Comparison of ENCODE assay signal across 1 cellular context in the genomic region with DNA sequence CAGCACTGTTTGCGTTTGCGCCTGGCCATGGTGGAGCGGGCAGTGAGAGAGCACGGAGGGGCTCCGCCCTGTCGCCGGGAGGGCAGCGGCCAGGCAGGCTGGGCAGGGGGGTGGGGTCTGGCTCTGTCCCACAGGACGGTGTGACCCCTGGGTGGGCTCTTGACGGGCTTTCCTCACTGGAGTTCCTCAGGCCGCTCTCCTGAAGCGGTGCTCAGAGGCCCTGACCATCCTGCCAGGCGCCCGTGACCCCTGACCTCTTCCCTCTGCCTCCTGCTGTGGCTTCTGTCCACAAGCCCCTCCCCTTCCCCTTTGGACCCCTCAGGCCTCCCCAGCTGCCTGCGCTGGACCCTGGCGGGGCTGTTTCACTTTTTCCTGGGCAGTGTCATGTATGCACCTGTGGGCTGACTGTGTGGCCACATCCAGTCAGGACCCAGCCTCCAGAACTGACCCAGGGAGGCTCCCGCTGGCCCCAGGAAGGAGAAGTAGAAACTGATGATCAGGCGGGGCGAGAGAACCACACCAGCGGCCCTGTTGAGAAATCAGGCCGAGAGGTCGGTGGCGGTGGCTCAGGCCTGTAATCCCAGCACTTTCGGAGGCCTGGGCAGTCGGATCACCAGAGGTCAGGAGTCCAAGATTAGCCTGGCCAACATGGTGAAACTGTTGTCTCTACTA.
TF ChIP-seq lines count a peak whose summit lies in the region.

No MANE protein-coding gene starts in this region.

TF ChIP-seq in HepG2, 621 proteins besides CTCF, POLR2A, EP300 and RAD21 (continued from another document and continues in another):
- TF ChIP-seq ZBTB20 (CRISPR knock-in tag; IDR thresholded peaks at IDR 0.05; ENCODE audit: borderline replicate concordance, low read depth) (peak; percentile 59; the same call in 1 of the 2 replicates), SOX6 (IDR thresholded peaks at IDR 0.05) (no peak), SOX6 (CRISPR knock-in tag; IDR thresholded peaks at IDR 0.05) (peak; percentile 81), ZNF562 (CRISPR knock-in tag; IDR thresholded peaks at IDR 0.05; ENCODE audit: borderline replicate concordance) (no peak), CREM (IDR thresholded peaks at IDR 0.05) (peak; percentile 70; the same call in 1 of the 2 replicates), CREM (CRISPR knock-in tag; IDR thresholded peaks at IDR 0.05) (no peak), MTA1 (CRISPR knock-in tag; IDR thresholded peaks at IDR 0.05; ENCODE audit: borderline replicate concordance) (peak; percentile 95), HNRNPK (IDR thresholded peaks at IDR 0.05; ENCODE audit: low read depth, low read length, poor library complexity, severe bottlenecking) (peak; percentile 47), CAMTA2 (CRISPR knock-in tag; IDR thresholded peaks at IDR 0.05; ENCODE audit: borderline replicate concordance) (no peak), ZNF543 (CRISPR knock-in tag; IDR thresholded peaks at IDR 0.05) (peak; percentile 49; the same call in 1 of the 2 replicates), SMARCC2 (IDR thresholded peaks at IDR 0.05) (no peak), TBP (CRISPR knock-in tag; IDR thresholded peaks at IDR 0.05) (peak; percentile 85; the same call in 1 of the 2 replicates), HIC2 (CRISPR knock-in tag; IDR thresholded peaks at IDR 0.05; ENCODE audit: low read depth) (peak; percentile 76), DMTF1 (CRISPR knock-in tag; IDR thresholded peaks at IDR 0.05) (no peak), MAFK (conservative IDR thresholded peaks at IDR 0.05 in 1 of 2, IDR thresholded peaks at IDR 0.05 in 1 of 2; ENCODE audit: low read length in 2 of 2) (no peak), NR2F1 (CRISPR knock-in tag; IDR thresholded peaks at IDR 0.05) (peak; percentile 93 to 98), DMAP1 (CRISPR knock-in tag; IDR thresholded peaks at IDR 0.05) (peak; percentile 92; the same call in 1 of the 2 replicates), HOXD1 (CRISPR knock-in tag; IDR thresholded peaks at IDR 0.05) (peak; percentile 94), EEA1 (CRISPR knock-in tag; IDR thresholded peaks at IDR 0.05; ENCODE audit: borderline replicate concordance) (peak; percentile 68), GTF3A (CRISPR knock-in tag; conservative IDR thresholded peaks at IDR 0.05) (peak; percentile 95; the same call in 1 of the 2 replicates), SAFB2 (CRISPR knock-in tag; IDR thresholded peaks at IDR 0.05; ENCODE audit: borderline replicate concordance, low read depth) (no peak; the same call in 1 of the 2 replicates), RBM39 (IDR thresholded peaks at IDR 0.05; ENCODE audit: low read depth, low read length, poor library complexity, severe bottlenecking) (peak; percentile 89), SETDB1 (CRISPR knock-in tag; IDR thresholded peaks at IDR 0.05; ENCODE audit: borderline replicate concordance) (no peak), THAP11 (CRISPR knock-in tag; IDR thresholded peaks at IDR 0.05) (peak; percentile 85), AKAP8 (CRISPR knock-in tag; IDR thresholded peaks at IDR 0.05) (peak; percentile 84), PITX1 (CRISPR knock-in tag; IDR thresholded peaks at IDR 0.05) (peak; percentile 88), ZNF335 (CRISPR knock-in tag; IDR thresholded peaks at IDR 0.05) (peak; percentile 97), ZEB1 (IDR thresholded peaks at IDR 0.05; ENCODE audit: insufficient replicate concordance, low read depth) (no peak), TRIM22 (IDR thresholded peaks at IDR 0.05) (no peak), CCAR2 (optimal IDR thresholded peaks at IDR 0.05; ENCODE audit: low read depth, low read length) (no peak), ZBTB7B (CRISPR knock-in tag; IDR thresholded peaks at IDR 0.05) (peak; percentile 98), ZNF547 (CRISPR knock-in tag; IDR thresholded peaks at IDR 0.05) (peak; percentile 91), IRF9 (CRISPR knock-in tag; IDR thresholded peaks at IDR 0.05; ENCODE audit: borderline replicate concordance) (peak; percentile 81; the same call in 1 of the 2 replicates), ZNF224 (CRISPR knock-in tag; IDR thresholded peaks at IDR 0.05) (peak; percentile 43), NFRKB (IDR thresholded peaks at IDR 0.05) (no peak), ZNF839 (CRISPR knock-in tag; IDR thresholded peaks at IDR 0.05; ENCODE audit: borderline replicate concordance) (no peak; the same call in 1 of the 2 replicates), PLSCR1 (CRISPR knock-in tag; IDR thresholded peaks at IDR 0.05; ENCODE audit: borderline replicate concordance) (no peak), NFKB2 (CRISPR knock-in tag; IDR thresholded peaks at IDR 0.05; ENCODE audit: borderline replicate concordance) (peak; percentile 85), GATA4 (IDR thresholded peaks at IDR 0.05; ENCODE audit: borderline replicate concordance, low read depth) (peak; percentile 81; the same call in 1 of the 2 replicates), KDM5B (CRISPR knock-in tag; IDR thresholded peaks at IDR 0.05; ENCODE audit: borderline replicate concordance) (peak; percentile 61; the same call in 1 of the 2 replicates), TEF (CRISPR knock-in tag; IDR thresholded peaks at IDR 0.05) (no peak; the same call in 1 of the 2 replicates), EED (CRISPR knock-in tag; IDR thresholded peaks at IDR 0.05) (no peak), ZMYM2 (CRISPR knock-in tag; IDR thresholded peaks at IDR 0.05) (peak; percentile 64; the same call in 1 of the 2 replicates), ZNF607 (CRISPR knock-in tag; IDR thresholded peaks at IDR 0.05; ENCODE audit: borderline replicate concordance) (peak; percentile 77), CHD4 (IDR thresholded peaks at IDR 0.05; ENCODE audit: borderline replicate concordance, low read length) (peak; percentile 79; the same call in 1 of the 2 replicates), HMGXB4 (CRISPR knock-in tag; IDR thresholded peaks at IDR 0.05; ENCODE audit: borderline replicate concordance in 1 of 2, low read depth in 1 of 2) (peak; percentile 94 to 95), SRSF1 (optimal IDR thresholded peaks at IDR 0.05; ENCODE audit: low read depth, low read length) (peak; percentile 68), ZFP41 (CRISPR knock-in tag; IDR thresholded peaks at IDR 0.05; ENCODE audit: borderline replicate concordance) (peak; percentile 63), MYC (CRISPR knock-in tag; IDR thresholded peaks at IDR 0.05; ENCODE audit: borderline replicate concordance) (peak; percentile 87), WIZ (CRISPR knock-in tag; IDR thresholded peaks at IDR 0.05) (0 out of 2 replicates have a peak, but pooled peaks have one; percentile 50)
- TF ChIP-seq, protein P1, sequence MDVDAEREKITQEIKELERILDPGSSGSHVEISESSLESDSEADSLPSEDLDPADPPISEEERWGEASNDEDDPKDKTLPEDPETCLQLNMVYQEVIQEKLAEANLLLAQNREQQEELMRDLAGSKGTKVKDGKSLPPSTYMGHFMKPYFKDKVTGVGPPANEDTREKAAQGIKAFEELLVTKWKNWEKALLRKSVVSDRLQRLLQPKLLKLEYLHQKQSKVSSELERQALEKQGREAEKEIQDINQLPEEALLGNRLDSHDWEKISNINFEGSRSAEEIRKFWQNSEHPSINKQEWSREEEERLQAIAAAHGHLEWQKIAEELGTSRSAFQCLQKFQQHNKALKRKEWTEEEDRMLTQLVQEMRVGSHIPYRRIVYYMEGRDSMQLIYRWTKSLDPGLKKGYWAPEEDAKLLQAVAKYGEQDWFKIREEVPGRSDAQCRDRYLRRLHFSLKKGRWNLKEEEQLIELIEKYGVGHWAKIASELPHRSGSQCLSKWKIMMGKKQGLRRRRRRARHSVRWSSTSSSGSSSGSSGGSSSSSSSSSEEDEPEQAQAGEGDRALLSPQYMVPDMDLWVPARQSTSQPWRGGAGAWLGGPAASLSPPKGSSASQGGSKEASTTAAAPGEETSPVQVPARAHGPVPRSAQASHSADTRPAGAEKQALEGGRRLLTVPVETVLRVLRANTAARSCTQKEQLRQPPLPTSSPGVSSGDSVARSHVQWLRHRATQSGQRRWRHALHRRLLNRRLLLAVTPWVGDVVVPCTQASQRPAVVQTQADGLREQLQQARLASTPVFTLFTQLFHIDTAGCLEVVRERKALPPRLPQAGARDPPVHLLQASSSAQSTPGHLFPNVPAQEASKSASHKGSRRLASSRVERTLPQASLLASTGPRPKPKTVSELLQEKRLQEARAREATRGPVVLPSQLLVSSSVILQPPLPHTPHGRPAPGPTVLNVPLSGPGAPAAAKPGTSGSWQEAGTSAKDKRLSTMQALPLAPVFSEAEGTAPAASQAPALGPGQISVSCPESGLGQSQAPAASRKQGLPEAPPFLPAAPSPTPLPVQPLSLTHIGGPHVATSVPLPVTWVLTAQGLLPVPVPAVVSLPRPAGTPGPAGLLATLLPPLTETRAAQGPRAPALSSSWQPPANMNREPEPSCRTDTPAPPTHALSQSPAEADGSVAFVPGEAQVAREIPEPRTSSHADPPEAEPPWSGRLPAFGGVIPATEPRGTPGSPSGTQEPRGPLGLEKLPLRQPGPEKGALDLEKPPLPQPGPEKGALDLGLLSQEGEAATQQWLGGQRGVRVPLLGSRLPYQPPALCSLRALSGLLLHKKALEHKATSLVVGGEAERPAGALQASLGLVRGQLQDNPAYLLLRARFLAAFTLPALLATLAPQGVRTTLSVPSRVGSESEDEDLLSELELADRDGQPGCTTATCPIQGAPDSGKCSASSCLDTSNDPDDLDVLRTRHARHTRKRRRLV (CRISPR knock-in tag; IDR thresholded peaks at IDR 0.05), result peak; percentile 66; the same call in 1 of the 2 replicates
